ENCODE assay signal across 1 cellular context in the genomic region with DNA sequence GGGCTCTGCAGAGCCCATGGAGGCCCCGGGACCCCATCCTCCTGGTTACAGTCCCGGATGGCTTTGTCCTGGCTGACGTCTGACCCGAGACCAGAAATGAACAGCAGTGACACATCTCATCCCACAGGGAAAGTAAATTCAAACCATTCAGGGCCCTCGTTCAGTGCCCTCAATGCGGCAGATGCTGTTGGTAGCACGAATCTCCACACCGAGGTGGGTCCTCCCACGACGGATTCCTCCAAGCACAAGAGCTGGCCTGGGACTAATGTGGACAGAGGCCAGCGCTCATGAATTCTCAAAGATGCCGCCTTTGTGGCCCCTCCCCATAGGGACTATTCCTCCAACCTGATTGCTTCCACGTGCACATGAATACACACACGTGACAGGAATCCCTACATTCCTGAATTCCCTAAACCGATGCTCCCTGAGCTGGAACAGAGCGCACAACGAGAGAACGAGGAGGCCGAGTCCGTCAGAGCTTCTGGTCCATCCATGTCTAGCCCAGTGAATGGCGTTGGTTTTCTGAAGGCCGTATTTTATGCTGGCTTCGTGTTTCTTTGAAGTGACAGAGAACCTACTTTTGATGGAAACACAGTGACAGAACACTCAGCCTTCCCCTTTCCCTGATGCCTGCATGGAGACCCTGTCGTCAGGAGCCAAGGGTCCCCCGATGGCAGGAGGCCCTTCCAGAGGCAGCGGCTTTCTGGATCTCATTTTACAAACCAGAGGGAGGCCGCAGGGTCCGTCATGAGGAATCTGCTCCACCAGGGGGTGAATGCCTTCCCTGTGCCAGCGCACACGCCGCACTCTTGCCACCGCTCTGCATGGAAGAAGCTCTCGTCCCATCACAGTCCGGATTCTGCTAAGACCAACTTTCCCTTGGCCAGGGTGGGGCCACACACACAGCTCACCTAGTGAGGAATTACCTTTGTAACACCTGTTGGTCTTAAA.
TF ChIP-seq lines count a peak whose summit lies in the region.

No MANE protein-coding gene starts in this region.

TF ChIP-seq in H1, 55 proteins besides CTCF, POLR2A, EP300 and RAD21:
- no peak for TF ChIP-seq GTF2F1 (IDR thresholded peaks at IDR 0.05; ENCODE audit: borderline replicate concordance, low read depth, low read length)
- TF ChIP-seq TBP (IDR thresholded peaks at IDR 0.05; ENCODE audit: low read depth, low read length) = no peak
- TF ChIP-seq RFX5 (IDR thresholded peaks at IDR 0.05; ENCODE audit: borderline replicate concordance, low read depth, low read length) = no peak
- TF ChIP-seq CEBPB (IDR thresholded peaks at IDR 0.05; ENCODE audit: low read depth, low read length) = no peak
